Comparison of ENCODE assay signal across 1 cellular context in the genomic region with DNA sequence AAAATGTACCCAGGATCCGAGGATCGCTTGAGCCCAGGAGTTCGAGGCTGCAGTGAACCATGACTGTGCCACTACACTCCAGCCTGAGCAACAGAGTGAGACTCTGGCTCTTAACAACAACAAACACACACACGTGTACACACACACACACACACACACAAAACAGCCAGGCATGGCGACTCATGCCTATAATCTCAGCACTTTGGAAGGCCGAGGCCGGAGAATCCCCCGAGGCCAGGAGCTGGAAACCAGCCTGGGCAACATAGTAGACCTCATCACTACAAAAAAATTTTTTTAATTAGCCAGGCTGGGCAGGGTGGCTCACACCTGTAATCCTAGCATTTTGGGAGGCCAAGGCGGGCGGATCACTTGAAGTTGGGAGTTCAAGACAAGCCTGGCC.
TF ChIP-seq lines count a peak whose summit lies in the region.

No MANE protein-coding gene starts in this region.

TF ChIP-seq in H1, 55 proteins besides CTCF, POLR2A, EP300 and RAD21:
- TF ChIP-seq SP2 (IDR thresholded peaks at IDR 0.05; ENCODE audit: low read length), result no peak
- TF ChIP-seq ASH2L (IDR thresholded peaks at IDR 0.05; ENCODE audit: low read length), result no peak
- TF ChIP-seq JUND (IDR thresholded peaks at IDR 0.05; ENCODE audit: low read length), result no peak
- TF ChIP-seq TCF12 (IDR thresholded peaks at IDR 0.05; ENCODE audit: low read depth, low read length), result no peak
- no peak for TF ChIP-seq HDAC2 (IDR thresholded peaks at IDR 0.05; ENCODE audit: borderline replicate concordance in 1 of 2, low read depth in 2 of 2, low read length in 2 of 2)
- no peak for TF ChIP-seq EZH2 (IDR thresholded peaks at IDR 0.05; ENCODE audit: low read depth, low read length, severe bottlenecking)
- no peak for TF ChIP-seq SRF (IDR thresholded peaks at IDR 0.05; ENCODE audit: low read depth, low read length)
- TF ChIP-seq SUZ12 (IDR thresholded peaks at IDR 0.05; ENCODE audit: low read length), result no peak
TF ChIP-seq in H1: peak in this region for 0.
